ENCODE assay signal across 2 cellular contexts in the genomic region with DNA sequence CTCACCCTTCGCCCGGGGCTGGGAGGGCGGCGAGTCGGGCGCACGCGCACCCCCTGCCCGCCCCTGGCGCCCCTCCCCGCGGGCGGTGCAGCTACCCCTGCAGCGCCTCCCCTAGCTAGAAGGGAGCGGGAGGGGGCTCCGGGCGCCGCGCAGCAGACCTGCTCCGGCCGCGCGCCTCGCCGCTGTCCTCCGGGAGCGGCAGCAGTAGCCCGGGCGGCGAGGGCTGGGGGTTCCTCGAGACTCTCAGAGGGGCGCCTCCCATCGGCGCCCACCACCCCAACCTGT.
TF ChIP-seq lines count a peak whose summit lies in the region.

A gene with protein sequence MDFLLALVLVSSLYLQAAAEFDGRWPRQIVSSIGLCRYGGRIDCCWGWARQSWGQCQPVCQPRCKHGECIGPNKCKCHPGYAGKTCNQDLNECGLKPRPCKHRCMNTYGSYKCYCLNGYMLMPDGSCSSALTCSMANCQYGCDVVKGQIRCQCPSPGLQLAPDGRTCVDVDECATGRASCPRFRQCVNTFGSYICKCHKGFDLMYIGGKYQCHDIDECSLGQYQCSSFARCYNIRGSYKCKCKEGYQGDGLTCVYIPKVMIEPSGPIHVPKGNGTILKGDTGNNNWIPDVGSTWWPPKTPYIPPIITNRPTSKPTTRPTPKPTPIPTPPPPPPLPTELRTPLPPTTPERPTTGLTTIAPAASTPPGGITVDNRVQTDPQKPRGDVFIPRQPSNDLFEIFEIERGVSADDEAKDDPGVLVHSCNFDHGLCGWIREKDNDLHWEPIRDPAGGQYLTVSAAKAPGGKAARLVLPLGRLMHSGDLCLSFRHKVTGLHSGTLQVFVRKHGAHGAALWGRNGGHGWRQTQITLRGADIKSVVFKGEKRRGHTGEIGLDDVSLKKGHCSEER (plus strand): TSS at position 148 of the 285 bp plus-strand sequence. CDS start 182 bp downstream, outside the sequence.

TF ChIP-seq in GM12878, 131 proteins besides CTCF, POLR2A, EP300 and RAD21:
- no peak for TF ChIP-seq NFXL1 (IDR thresholded peaks at IDR 0.05; ENCODE audit: borderline replicate concordance)
- TF ChIP-seq KLF5 (IDR thresholded peaks at IDR 0.05; ENCODE audit: partially characterized antibody): no peak
- TF ChIP-seq NRF1 (conservative IDR thresholded peaks at IDR 0.05; ENCODE audit: low read depth, low read length): no peak
- TF ChIP-seq EZH2 (IDR thresholded peaks at IDR 0.05; ENCODE audit: borderline replicate concordance, control insufficient read depth, low read depth, low read length): no peak
- no peak for TF ChIP-seq NR2F1 (conservative IDR thresholded peaks at IDR 0.05)
- TF ChIP-seq SREBF2 (IDR thresholded peaks at IDR 0.05; ENCODE audit: low read length): no peak
- no peak for TF ChIP-seq MEF2B (IDR thresholded peaks at IDR 0.05; ENCODE audit: partially characterized antibody, poor library complexity, severe bottlenecking)
- TF ChIP-seq, protein P1, sequence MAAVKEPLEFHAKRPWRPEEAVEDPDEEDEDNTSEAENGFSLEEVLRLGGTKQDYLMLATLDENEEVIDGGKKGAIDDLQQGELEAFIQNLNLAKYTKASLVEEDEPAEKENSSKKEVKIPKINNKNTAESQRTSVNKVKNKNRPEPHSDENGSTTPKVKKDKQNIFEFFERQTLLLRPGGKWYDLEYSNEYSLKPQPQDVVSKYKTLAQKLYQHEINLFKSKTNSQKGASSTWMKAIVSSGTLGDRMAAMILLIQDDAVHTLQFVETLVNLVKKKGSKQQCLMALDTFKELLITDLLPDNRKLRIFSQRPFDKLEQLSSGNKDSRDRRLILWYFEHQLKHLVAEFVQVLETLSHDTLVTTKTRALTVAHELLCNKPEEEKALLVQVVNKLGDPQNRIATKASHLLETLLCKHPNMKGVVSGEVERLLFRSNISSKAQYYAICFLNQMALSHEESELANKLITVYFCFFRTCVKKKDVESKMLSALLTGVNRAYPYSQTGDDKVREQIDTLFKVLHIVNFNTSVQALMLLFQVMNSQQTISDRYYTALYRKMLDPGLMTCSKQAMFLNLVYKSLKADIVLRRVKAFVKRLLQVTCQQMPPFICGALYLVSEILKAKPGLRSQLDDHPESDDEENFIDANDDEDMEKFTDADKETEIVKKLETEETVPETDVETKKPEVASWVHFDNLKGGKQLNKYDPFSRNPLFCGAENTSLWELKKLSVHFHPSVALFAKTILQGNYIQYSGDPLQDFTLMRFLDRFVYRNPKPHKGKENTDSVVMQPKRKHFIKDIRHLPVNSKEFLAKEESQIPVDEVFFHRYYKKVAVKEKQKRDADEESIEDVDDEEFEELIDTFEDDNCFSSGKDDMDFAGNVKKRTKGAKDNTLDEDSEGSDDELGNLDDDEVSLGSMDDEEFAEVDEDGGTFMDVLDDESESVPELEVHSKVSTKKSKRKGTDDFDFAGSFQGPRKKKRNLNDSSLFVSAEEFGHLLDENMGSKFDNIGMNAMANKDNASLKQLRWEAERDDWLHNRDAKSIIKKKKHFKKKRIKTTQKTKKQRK (IDR thresholded peaks at IDR 0.05; ENCODE audit: low read depth, low read length): no peak
- no peak for TF ChIP-seq JUND (IDR thresholded peaks at IDR 0.05; ENCODE audit: low read depth, low read length)
- no peak for TF ChIP-seq HDGF (IDR thresholded peaks at IDR 0.05)
- TF ChIP-seq, protein P2, sequence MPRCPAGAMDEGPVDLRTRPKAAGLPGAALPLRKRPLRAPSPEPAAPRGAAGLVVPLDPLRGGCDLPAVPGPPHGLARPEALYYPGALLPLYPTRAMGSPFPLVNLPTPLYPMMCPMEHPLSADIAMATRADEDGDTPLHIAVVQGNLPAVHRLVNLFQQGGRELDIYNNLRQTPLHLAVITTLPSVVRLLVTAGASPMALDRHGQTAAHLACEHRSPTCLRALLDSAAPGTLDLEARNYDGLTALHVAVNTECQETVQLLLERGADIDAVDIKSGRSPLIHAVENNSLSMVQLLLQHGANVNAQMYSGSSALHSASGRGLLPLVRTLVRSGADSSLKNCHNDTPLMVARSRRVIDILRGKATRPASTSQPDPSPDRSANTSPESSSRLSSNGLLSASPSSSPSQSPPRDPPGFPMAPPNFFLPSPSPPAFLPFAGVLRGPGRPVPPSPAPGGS (IDR thresholded peaks at IDR 0.05; ENCODE audit: borderline replicate concordance, insufficient read depth, low read depth, low read length, poor library complexity, severe bottlenecking): no peak
- TF ChIP-seq, protein P3, sequence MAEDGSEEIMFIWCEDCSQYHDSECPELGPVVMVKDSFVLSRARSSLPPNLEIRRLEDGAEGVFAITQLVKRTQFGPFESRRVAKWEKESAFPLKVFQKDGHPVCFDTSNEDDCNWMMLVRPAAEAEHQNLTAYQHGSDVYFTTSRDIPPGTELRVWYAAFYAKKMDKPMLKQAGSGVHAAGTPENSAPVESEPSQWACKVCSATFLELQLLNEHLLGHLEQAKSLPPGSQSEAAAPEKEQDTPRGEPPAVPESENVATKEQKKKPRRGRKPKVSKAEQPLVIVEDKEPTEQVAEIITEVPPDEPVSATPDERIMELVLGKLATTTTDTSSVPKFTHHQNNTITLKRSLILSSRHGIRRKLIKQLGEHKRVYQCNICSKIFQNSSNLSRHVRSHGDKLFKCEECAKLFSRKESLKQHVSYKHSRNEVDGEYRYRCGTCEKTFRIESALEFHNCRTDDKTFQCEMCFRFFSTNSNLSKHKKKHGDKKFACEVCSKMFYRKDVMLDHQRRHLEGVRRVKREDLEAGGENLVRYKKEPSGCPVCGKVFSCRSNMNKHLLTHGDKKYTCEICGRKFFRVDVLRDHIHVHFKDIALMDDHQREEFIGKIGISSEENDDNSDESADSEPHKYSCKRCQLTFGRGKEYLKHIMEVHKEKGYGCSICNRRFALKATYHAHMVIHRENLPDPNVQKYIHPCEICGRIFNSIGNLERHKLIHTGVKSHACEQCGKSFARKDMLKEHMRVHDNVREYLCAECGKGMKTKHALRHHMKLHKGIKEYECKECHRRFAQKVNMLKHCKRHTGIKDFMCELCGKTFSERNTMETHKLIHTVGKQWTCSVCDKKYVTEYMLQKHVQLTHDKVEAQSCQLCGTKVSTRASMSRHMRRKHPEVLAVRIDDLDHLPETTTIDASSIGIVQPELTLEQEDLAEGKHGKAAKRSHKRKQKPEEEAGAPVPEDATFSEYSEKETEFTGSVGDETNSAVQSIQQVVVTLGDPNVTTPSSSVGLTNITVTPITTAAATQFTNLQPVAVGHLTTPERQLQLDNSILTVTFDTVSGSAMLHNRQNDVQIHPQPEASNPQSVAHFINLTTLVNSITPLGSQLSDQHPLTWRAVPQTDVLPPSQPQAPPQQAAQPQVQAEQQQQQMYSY (CRISPR knock-in tag; IDR thresholded peaks at IDR 0.05): no peak
- TF ChIP-seq, protein P4, sequence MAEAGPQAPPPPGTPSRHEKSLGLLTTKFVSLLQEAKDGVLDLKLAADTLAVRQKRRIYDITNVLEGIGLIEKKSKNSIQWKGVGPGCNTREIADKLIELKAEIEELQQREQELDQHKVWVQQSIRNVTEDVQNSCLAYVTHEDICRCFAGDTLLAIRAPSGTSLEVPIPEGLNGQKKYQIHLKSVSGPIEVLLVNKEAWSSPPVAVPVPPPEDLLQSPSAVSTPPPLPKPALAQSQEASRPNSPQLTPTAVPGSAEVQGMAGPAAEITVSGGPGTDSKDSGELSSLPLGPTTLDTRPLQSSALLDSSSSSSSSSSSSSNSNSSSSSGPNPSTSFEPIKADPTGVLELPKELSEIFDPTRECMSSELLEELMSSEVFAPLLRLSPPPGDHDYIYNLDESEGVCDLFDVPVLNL (IDR thresholded peaks at IDR 0.05; ENCODE audit: low read depth, low read length): no peak
- no peak for TF ChIP-seq NR2C1 (IDR thresholded peaks at IDR 0.05)
- no peak for TF ChIP-seq NR2C2 (IDR thresholded peaks at IDR 0.05; ENCODE audit: borderline replicate concordance, control insufficient read depth, insufficient read length, low read depth)
- no peak for TF ChIP-seq MYC (IDR thresholded peaks at IDR 0.05; ENCODE audit: insufficient read depth, insufficient read length, insufficient replicate concordance, low read length, severe bottlenecking)
- TF ChIP-seq CHD4 (IDR thresholded peaks at IDR 0.05): no peak

TF ChIP-seq in HepG2, 621 proteins besides CTCF, POLR2A, EP300 and RAD21 (continues in another document):
- TF ChIP-seq, protein P5, sequence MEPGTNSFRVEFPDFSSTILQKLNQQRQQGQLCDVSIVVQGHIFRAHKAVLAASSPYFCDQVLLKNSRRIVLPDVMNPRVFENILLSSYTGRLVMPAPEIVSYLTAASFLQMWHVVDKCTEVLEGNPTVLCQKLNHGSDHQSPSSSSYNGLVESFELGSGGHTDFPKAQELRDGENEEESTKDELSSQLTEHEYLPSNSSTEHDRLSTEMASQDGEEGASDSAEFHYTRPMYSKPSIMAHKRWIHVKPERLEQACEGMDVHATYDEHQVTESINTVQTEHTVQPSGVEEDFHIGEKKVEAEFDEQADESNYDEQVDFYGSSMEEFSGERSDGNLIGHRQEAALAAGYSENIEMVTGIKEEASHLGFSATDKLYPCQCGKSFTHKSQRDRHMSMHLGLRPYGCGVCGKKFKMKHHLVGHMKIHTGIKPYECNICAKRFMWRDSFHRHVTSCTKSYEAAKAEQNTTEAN (CRISPR knock-in tag; conservative IDR thresholded peaks at IDR 0.05): no peak
- TF ChIP-seq, protein P6, sequence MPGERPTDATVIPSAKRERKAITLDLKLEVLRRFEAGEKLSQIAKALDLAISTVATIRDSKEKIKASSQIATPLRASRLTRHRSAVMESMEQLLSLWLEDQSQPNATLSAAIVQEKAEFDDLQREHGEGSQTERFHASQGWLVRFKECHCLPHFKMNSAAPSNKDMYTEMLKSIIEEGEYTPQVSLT (CRISPR knock-in tag; IDR thresholded peaks at IDR 0.05; ENCODE audit: borderline replicate concordance, low read depth): no peak
- TF ChIP-seq ZNF564 (CRISPR knock-in tag; IDR thresholded peaks at IDR 0.05) (0 out of 2 replicates have a peak, but pooled peaks have one; percentile 53), ZNF768 (CRISPR knock-in tag; IDR thresholded peaks at IDR 0.05) (0 out of 2 replicates have a peak, but pooled peaks have one; percentile 3), CHCHD3 (CRISPR knock-in tag; IDR thresholded peaks at IDR 0.05) (0 out of 2 replicates have a peak, but pooled peaks have one; percentile 32), KDM5B (CRISPR knock-in tag; IDR thresholded peaks at IDR 0.05; ENCODE audit: borderline replicate concordance) (no peak), SP4 (CRISPR knock-in tag; IDR thresholded peaks at IDR 0.05) (peak; percentile 46; the same call in 1 of the 2 replicates), HNRNPLL (IDR thresholded peaks at IDR 0.05; ENCODE audit: low read depth, low read length, poor library complexity, severe bottlenecking) (peak; percentile 19), ZSCAN25 (CRISPR knock-in tag; IDR thresholded peaks at IDR 0.05) (peak; percentile 76), RNF2 (conservative IDR thresholded peaks at IDR 0.05; ENCODE audit: low read depth) (0 out of 2 replicates have a peak, but pooled peaks have one; percentile 15), MAZ (IDR thresholded peaks at IDR 0.05; ENCODE audit: borderline replicate concordance, low read depth, low read length) (no peak), MAZ (CRISPR knock-in tag; IDR thresholded peaks at IDR 0.05; ENCODE audit: low read depth) (peak; percentile 31; the same call in 1 of the 2 replicates), ZNF670 (CRISPR knock-in tag; IDR thresholded peaks at IDR 0.05; ENCODE audit: borderline replicate concordance) (no peak), RORA (CRISPR knock-in tag; IDR thresholded peaks at IDR 0.05) (no peak)
- TF ChIP-seq, protein P7, sequence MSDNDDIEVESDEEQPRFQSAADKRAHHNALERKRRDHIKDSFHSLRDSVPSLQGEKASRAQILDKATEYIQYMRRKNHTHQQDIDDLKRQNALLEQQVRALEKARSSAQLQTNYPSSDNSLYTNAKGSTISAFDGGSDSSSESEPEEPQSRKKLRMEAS (IDR thresholded peaks at IDR 0.05): peak; percentile 36
- TF ChIP-seq, protein P8, sequence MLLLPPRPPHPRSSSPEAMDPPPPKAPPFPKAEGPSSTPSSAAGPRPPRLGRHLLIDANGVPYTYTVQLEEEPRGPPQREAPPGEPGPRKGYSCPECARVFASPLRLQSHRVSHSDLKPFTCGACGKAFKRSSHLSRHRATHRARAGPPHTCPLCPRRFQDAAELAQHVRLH (CRISPR knock-in tag; IDR thresholded peaks at IDR 0.05; ENCODE audit: borderline replicate concordance, low read depth): no peak
- TF ChIP-seq, protein P2 (CRISPR knock-in tag; IDR thresholded peaks at IDR 0.05): peak; percentile 21; the same call in 1 of the 2 replicates
- TF ChIP-seq, protein P9, sequence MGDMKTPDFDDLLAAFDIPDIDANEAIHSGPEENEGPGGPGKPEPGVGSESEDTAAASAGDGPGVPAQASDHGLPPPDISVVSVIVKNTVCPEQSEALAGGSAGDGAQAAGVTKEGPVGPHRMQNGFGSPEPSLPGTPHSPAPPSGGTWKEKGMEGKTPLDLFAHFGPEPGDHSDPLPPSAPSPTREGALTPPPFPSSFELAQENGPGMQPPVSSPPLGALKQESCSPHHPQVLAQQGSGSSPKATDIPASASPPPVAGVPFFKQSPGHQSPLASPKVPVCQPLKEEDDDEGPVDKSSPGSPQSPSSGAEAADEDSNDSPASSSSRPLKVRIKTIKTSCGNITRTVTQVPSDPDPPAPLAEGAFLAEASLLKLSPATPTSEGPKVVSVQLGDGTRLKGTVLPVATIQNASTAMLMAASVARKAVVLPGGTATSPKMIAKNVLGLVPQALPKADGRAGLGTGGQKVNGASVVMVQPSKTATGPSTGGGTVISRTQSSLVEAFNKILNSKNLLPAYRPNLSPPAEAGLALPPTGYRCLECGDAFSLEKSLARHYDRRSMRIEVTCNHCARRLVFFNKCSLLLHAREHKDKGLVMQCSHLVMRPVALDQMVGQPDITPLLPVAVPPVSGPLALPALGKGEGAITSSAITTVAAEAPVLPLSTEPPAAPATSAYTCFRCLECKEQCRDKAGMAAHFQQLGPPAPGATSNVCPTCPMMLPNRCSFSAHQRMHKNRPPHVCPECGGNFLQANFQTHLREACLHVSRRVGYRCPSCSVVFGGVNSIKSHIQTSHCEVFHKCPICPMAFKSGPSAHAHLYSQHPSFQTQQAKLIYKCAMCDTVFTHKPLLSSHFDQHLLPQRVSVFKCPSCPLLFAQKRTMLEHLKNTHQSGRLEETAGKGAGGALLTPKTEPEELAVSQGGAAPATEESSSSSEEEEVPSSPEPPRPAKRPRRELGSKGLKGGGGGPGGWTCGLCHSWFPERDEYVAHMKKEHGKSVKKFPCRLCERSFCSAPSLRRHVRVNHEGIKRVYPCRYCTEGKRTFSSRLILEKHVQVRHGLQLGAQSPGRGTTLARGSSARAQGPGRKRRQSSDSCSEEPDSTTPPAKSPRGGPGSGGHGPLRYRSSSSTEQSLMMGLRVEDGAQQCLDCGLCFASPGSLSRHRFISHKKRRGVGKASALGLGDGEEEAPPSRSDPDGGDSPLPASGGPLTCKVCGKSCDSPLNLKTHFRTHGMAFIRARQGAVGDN (CRISPR knock-in tag; IDR thresholded peaks at IDR 0.05): peak; percentile 61; the same call in 1 of the 2 replicates
